Comparison of ENCODE assay signal across 26 cellular contexts in genomic region chr16:27218756-27219155, GRCh38.
"Had no signal": no experiment of that assay in that cellular context is flagged by ENCODE, and none has a peak within 500 bp of the region (broad histone marks: within the 10 kb centered on the region; RNA-seq: fewer than 3 reads in every experiment).

No MANE protein-coding gene starts in this region.

- H3K4me1 Mint-ChIP-seq: mesothelial cell of epicardium had no signal

- H3K9me3 ChIP-seq: tibial nerve had no signal

- H3K27me3 ChIP-seq: tibial nerve had no signal

- DNase-seq: activated B cell treated with CpG ODN at 0.5 μM for 24 hours; activated CD4-positive, alpha-beta memory T cell treated with anti-CD3 and anti-CD28 coated beads for 36 hours; activated CD8-positive, alpha-beta memory T cell treated with anti-CD3 and anti-CD28 coated beads, Interleukin-2, amount 50 U/mL, for 4 hours; activated gamma-delta T cell treated with Interleukin-2 at 50 U/mL for 16 hours; activated T-cell treated with anti-CD3 and anti-CD28 coated beads, Interleukin-2, amount 50 U/mL, for 1 hour; anterior cingulate cortex; endodermal cell; foreskin fibroblast; head of caudate nucleus; hippocampal formation; left cardiac atrium; left ventricle myocardium superior; mammary epithelial cell; naive thymus-derived CD4-positive, alpha-beta T cell; right cardiac atrium; stimulated activated naive CD4-positive, alpha-beta T cell treated with Interleukin-2 at 50 U/mL for 16 hours; SW 1271; T1000 had no signal

- H3K9me3 Mint-ChIP-seq: activated B cell treated with CpG ODN at 0.5 μM for 24 hours; activated CD4-positive, alpha-beta memory T cell treated with anti-CD3 and anti-CD28 coated beads for 36 hours; activated naive CD4-positive, alpha-beta T cell treated with anti-CD3 and anti-CD28 coated beads, Interleukin-2, amount 50 U/mL, for 72 hours; activated T-helper 17 cell treated with anti-CD3 and anti-CD28 coated beads, Interleukin-2, amount 50 U/mL, for 72 hours; central memory CD8-positive, alpha-beta T cell; dendritic cell treated with granulocyte-macrophage colony-stimulating factor and Interleukin-4, amounts not matched to agents 40 ng/mL and 50 ng/mL, for 4 days; endodermal cell; mesothelial cell of epicardium; naive thymus-derived CD4-positive, alpha-beta T cell; T-helper 1 cell treated with Interleukin-12 subunit alpha and Interleukin-12 subunit beta and Interleukin-4 antibody, amounts not matched to agents 30 μg/mL and 1 μg/mL, for 36 hours had no signal

- H3K27me3 Mint-ChIP-seq: activated B cell treated with CpG ODN at 0.5 μM for 24 hours; activated CD4-positive, alpha-beta memory T cell treated with anti-CD3 and anti-CD28 coated beads for 36 hours; activated T-helper 17 cell treated with anti-CD3 and anti-CD28 coated beads, Interleukin-2, amount 50 U/mL, for 72 hours; central memory CD8-positive, alpha-beta T cell; dendritic cell treated with granulocyte-macrophage colony-stimulating factor and Interleukin-4, amounts not matched to agents 40 ng/mL and 50 ng/mL, for 4 days; naive thymus-derived CD4-positive, alpha-beta T cell had no signal

- ATAC-seq: activated naive CD4-positive, alpha-beta T cell treated with anti-CD3 and anti-CD28 coated beads, Interleukin-2, amount 50 U/mL, for 72 hours; activated T-helper 17 cell treated with anti-CD3 and anti-CD28 coated beads, Interleukin-2, amount 50 U/mL, for 72 hours; esophagus mucosa; left cardiac atrium; left ventricle myocardium superior; naive thymus-derived CD4-positive, alpha-beta T cell; right cardiac atrium had no signal

- H3K4me3 ChIP-seq: tibial nerve had no signal

- H3K27ac Mint-ChIP-seq: activated B cell treated with CpG ODN at 0.5 μM for 24 hours; activated CD4-positive, alpha-beta memory T cell treated with anti-CD3 and anti-CD28 coated beads for 36 hours; activated T-helper 17 cell treated with anti-CD3 and anti-CD28 coated beads, Interleukin-2, amount 50 U/mL, for 72 hours; dendritic cell treated with granulocyte-macrophage colony-stimulating factor and Interleukin-4, amounts not matched to agents 40 ng/mL and 50 ng/mL, for 4 days; endodermal cell; mesothelial cell of epicardium; T-helper 1 cell treated with Interleukin-12 subunit alpha and Interleukin-12 subunit beta and Interleukin-4 antibody, amounts not matched to agents 30 μg/mL and 1 μg/mL, for 36 hours had no signal

- H3K4me3 Mint-ChIP-seq: activated B cell treated with CpG ODN at 0.5 μM for 24 hours; activated CD4-positive, alpha-beta memory T cell treated with anti-CD3 and anti-CD28 coated beads for 36 hours; activated T-helper 17 cell treated with anti-CD3 and anti-CD28 coated beads, Interleukin-2, amount 50 U/mL, for 72 hours; central memory CD8-positive, alpha-beta T cell; dendritic cell treated with granulocyte-macrophage colony-stimulating factor and Interleukin-4, amounts not matched to agents 40 ng/mL and 50 ng/mL, for 4 days; endodermal cell; mesothelial cell of epicardium; naive thymus-derived CD4-positive, alpha-beta T cell; T-helper 1 cell treated with Interleukin-12 subunit alpha and Interleukin-12 subunit beta and Interleukin-4 antibody, amounts not matched to agents 30 μg/mL and 1 μg/mL, for 36 hours had no signal
